ENCODE assay signal across 8 cellular contexts in genomic region chr11:57712256-57713150, GRCh38. TPM values are rescaled to one million over a fixed set of nuclear protein-coding genes. Genes with fewer than 3 reads are reported as not detected.
DNase-seq lines count a peak whose midpoint lies in the region; ATAC-seq and TF ChIP-seq lines count a peak whose summit lies in the region.

Gene TMX2, plus strand, starts transcription at chr11:57712593. Its CDS starts 26 bp downstream, at chr11:57712619.

- DNase-seq in DMS153 treated with DMSO at 0.1 percent for 48 hours (lab: John Stamatoyannopoulos, UW; ENCODE audit: unreplicated experiment) (peak; percentile 97), KBM-7 (peak; percentile 97), erythroblast (lab: John Stamatoyannopoulos, UW) (peak; percentile 99)
- DNase-seq in activated T-cell treated with anti-CD3 and anti-CD28 coated beads, Interleukin-2, amount 50 U/mL, for 24 hours = peak; percentile 88
- peak; percentile 91 for DNase-seq in stimulated activated CD8-positive, alpha-beta memory T cell treated with anti-CD3 and anti-CD28 coated beads, Interleukin-4, amount 100 ng/mL, for 48 hours

- no peaks in the 10 kb centered on the region for H3K27me3 Mint-ChIP-seq in activated T-cell treated with anti-CD3 and anti-CD28 coated beads, Interleukin-2, amount 50 U/mL, for 24 hours

- no peaks in the 10 kb centered on the region for H3K9me3 Mint-ChIP-seq in activated T-cell treated with anti-CD3 and anti-CD28 coated beads, Interleukin-2, amount 50 U/mL, for 24 hours

- peaks cover 58% of the 10 kb centered on the region for H3K4me1 Mint-ChIP-seq in activated T-cell treated with anti-CD3 and anti-CD28 coated beads, Interleukin-2, amount 50 U/mL, for 24 hours (ENCODE audit: low read depth)

- H3K9me3 ChIP-seq in mucosa of rectum (ENCODE audit: control insufficient read depth in 2 of 2, low read length in 2 of 2) = no peaks in the 10 kb centered on the region

- TF ChIP-seq POLR2A in erythroblast (IDR thresholded peaks at IDR 0.05; ENCODE audit: low read length) = peak; percentile 89

- H3K4me3 ChIP-seq in mucosa of rectum (ENCODE audit: low read length in 2 of 2) = peak within 1 kb of the TSS; percentile 89 to 94

- H3K27me3 ChIP-seq in mucosa of rectum (ENCODE audit: control insufficient read depth in 2 of 2, insufficient read depth in 2 of 2, low read length in 2 of 2) = no peaks in the 10 kb centered on the region

- H3K27ac ChIP-seq in mucosa of rectum (ENCODE audit: low read depth in 2 of 2, low read length in 2 of 2) = peak within 1 kb of the TSS; percentile 91 to 97

- peak within 1 kb of the TSS; percentile 96 for H3K27ac Mint-ChIP-seq in activated T-cell treated with anti-CD3 and anti-CD28 coated beads, Interleukin-2, amount 50 U/mL, for 24 hours

- in situ Hi-C loops in KBM-7 (cut with MboI; ENCODE audit: low pct_unique_long_range_greater_than_20kb, low sequenced_read_pairs) = no loop called here

- peaks cover 0 to 2% of the 10 kb centered on the region in 2 donors for H3K36me3 ChIP-seq in mucosa of rectum (ENCODE audit: control insufficient read depth in 2 of 2, insufficient read depth in 2 of 2, low read length in 2 of 2)

- H3K4me1 ChIP-seq in mucosa of rectum (ENCODE audit: control insufficient read depth in 2 of 2, insufficient read depth in 2 of 2, low read length in 2 of 2) = peaks cover 17 to 32% of the 10 kb centered on the region in 2 donors

- peak within 1 kb of the TSS; percentile 81 to 95 for H3K9ac ChIP-seq in mucosa of rectum (ENCODE audit: low read depth in 1 of 2, low read length in 2 of 2)

- peak; percentile 96 for ATAC-seq in GM21717 (IDR thresholded peaks at IDR 0.05; ENCODE audit: unreplicated experiment)

- H3K36me3 Mint-ChIP-seq in activated T-cell treated with anti-CD3 and anti-CD28 coated beads, Interleukin-2, amount 50 U/mL, for 24 hours (ENCODE audit: low read depth) = peaks cover 57% of the 10 kb centered on the region

- peak within 1 kb of the TSS; percentile 94 for H3K4me3 Mint-ChIP-seq in activated T-cell treated with anti-CD3 and anti-CD28 coated beads, Interleukin-2, amount 50 U/mL, for 24 hours

TF ChIP-seq in PFSK-1, 5 proteins besides CTCF, POLR2A, EP300 and RAD21:
- TF ChIP-seq FOXP2 (optimal IDR thresholded peaks at IDR 0.05; ENCODE audit: borderline replicate concordance, extremely low read depth, extremely low read length, insufficient read depth) (no peak), POLR2AphosphoS5 (IDR thresholded peaks at IDR 0.05; ENCODE audit: low read depth, low read length) (peak; percentile 48; the same call in 1 of the 2 replicates), SIN3A (IDR thresholded peaks at IDR 0.05; ENCODE audit: borderline replicate concordance, insufficient read depth, low read length) (no peak), TAF1 (IDR thresholded peaks at IDR 0.05; ENCODE audit: borderline replicate concordance, insufficient read depth, low read length) (peak; percentile 89; the same call in 1 of the 2 replicates)
- TF ChIP-seq, protein P1, sequence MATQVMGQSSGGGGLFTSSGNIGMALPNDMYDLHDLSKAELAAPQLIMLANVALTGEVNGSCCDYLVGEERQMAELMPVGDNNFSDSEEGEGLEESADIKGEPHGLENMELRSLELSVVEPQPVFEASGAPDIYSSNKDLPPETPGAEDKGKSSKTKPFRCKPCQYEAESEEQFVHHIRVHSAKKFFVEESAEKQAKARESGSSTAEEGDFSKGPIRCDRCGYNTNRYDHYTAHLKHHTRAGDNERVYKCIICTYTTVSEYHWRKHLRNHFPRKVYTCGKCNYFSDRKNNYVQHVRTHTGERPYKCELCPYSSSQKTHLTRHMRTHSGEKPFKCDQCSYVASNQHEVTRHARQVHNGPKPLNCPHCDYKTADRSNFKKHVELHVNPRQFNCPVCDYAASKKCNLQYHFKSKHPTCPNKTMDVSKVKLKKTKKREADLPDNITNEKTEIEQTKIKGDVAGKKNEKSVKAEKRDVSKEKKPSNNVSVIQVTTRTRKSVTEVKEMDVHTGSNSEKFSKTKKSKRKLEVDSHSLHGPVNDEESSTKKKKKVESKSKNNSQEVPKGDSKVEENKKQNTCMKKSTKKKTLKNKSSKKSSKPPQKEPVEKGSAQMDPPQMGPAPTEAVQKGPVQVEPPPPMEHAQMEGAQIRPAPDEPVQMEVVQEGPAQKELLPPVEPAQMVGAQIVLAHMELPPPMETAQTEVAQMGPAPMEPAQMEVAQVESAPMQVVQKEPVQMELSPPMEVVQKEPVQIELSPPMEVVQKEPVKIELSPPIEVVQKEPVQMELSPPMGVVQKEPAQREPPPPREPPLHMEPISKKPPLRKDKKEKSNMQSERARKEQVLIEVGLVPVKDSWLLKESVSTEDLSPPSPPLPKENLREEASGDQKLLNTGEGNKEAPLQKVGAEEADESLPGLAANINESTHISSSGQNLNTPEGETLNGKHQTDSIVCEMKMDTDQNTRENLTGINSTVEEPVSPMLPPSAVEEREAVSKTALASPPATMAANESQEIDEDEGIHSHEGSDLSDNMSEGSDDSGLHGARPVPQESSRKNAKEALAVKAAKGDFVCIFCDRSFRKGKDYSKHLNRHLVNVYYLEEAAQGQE (IDR thresholded peaks at IDR 0.05; ENCODE audit: insufficient read depth in 1 of 2, low read depth in 2 of 2, low read length in 2 of 2) = no peak

RNA-seq across cellular contexts. Expression of gene TMX2, which starts in this region (rescaled TPM):
- polyA plus RNA-seq in PFSK-1 (2012; ENCODE audit: insufficient read length, low read depth) = 80.4 TPM

Comparison
In these comparisons a context has a peak if more than half of its experiments do, and no peak if none do; other contexts are left out.
1. Peak in every context shown above with its lines: DNase-seq, ATAC-seq, H3K4me3 ChIP-seq and H3K27ac ChIP-seq.